8 cellular contexts compared by ENCODE assay signal in genomic region chr4:146945556-146946374, GRCh38. TPM values are rescaled to one million over a fixed set of nuclear protein-coding genes. Genes with fewer than 3 reads are reported as not detected.
DNase-seq lines count a peak whose midpoint lies in the region; ATAC-seq and TF ChIP-seq lines count a peak whose summit lies in the region.

TTC29 (minus strand) TSS chr4:146945864; CDS start chr4:146939895, 5,969 bp downstream.

- WGBS in hepatocyte (ENCODE audit: low lambda C conversion rate, missing lambda C conversion rate), result 2% methylated on average over 39 of the region's 39 CpGs

- H3K9me3 ChIP-seq in hepatocyte (ENCODE audit: low read depth) (no peaks in the 10 kb centered on the region), vagina (no peaks in the 10 kb centered on the region)

- TF ChIP-seq POLR2A in vagina (IDR thresholded peaks at IDR 0.05), result no peak

- H4K20me1 ChIP-seq in hepatocyte (ENCODE audit: insufficient read depth, poor library complexity, severe bottlenecking), result no peaks in the 10 kb centered on the region

- no peak within 1 kb of the TSS for H3K9ac ChIP-seq in rectal smooth muscle tissue (ENCODE audit: low read length)

- DNase-seq in NCI-H1417 (lab: John Stamatoyannopoulos, UW) (peak; percentile 90 to 98 (median 94)), T-helper 22 cell (ENCODE audit: low read depth) (peak; percentile 66), astrocyte of the hippocampus (ENCODE audit: low read depth, low spot score) (peak; percentile 94), hepatocyte (ENCODE audit: low spot score) (peak; percentile 96), vagina (ENCODE audit: extremely low spot score in 2 of 2) (peak in 1 of 2 donors; percentile 87)

- H3K27me3 ChIP-seq in hepatocyte, result peaks cover 21% of the 10 kb centered on the region
- H3K27me3 ChIP-seq in rectal smooth muscle tissue (ENCODE audit: control insufficient read depth, insufficient read depth, low read length), result no peaks in the 10 kb centered on the region
- no peaks in the 10 kb centered on the region for H3K27me3 ChIP-seq in vagina

- intact Hi-C loops in vagina (cut with DNase I), result no loop called here

- peak; percentile 100 for ATAC-seq in HG02759 (IDR thresholded peaks at IDR 0.05; ENCODE audit: unreplicated experiment)

- peak within 1 kb of the TSS; percentile 54 for H2AFZ ChIP-seq in hepatocyte

- H3K27ac ChIP-seq in hepatocyte, result no peak within 1 kb of the TSS
- H3K27ac ChIP-seq in rectal smooth muscle tissue (ENCODE audit: low read depth, low read length), result no peak within 1 kb of the TSS
- no peak within 1 kb of the TSS for H3K27ac ChIP-seq in vagina

- H3K36me3 ChIP-seq in hepatocyte (replicated peaks; ENCODE audit: insufficient read depth, low read depth) (no peaks in the 10 kb centered on the region), rectal smooth muscle tissue (ENCODE audit: control insufficient read depth, insufficient read depth, low read length) (no peaks in the 10 kb centered on the region), vagina (no peaks in the 10 kb centered on the region)

- TF ChIP-seq CTCF in GM12875 (IDR thresholded peaks at IDR 0.05; ENCODE audit: borderline replicate concordance, insufficient read depth, low read depth, low read length), result no peak
- TF ChIP-seq CTCF in hepatocyte (IDR thresholded peaks at IDR 0.05; ENCODE audit: poor library complexity), result no peak
- no peak for TF ChIP-seq CTCF in vagina (IDR thresholded peaks at IDR 0.05)

- H3K9me2 ChIP-seq in hepatocyte (replicated peaks; ENCODE audit: insufficient read depth), result no peaks in the 10 kb centered on the region

- H3K4me3 ChIP-seq in GM12875 (ENCODE audit: low read depth, low read length) (peak within 1 kb of the TSS; percentile 21), hepatocyte (peak within 1 kb of the TSS; percentile 31), rectal smooth muscle tissue (ENCODE audit: low read length) (peak within 1 kb of the TSS; percentile 69), vagina (peak within 1 kb of the TSS; percentile 41 to 43)

- H3K79me2 ChIP-seq in hepatocyte, result no peaks in the 10 kb centered on the region

- peak within 1 kb of the TSS; percentile 72 for H3K4me2 ChIP-seq in hepatocyte

- H3K4me1 ChIP-seq in hepatocyte (ENCODE audit: insufficient read depth), result no peaks in the 10 kb centered on the region
- peaks cover 5% of the 10 kb centered on the region for H3K4me1 ChIP-seq in rectal smooth muscle tissue (ENCODE audit: control insufficient read depth, insufficient read depth, low read length)
- H3K4me1 ChIP-seq in vagina, result peaks cover 14% of the 10 kb centered on the region

RNA-seq across cellular contexts. Expression of gene TTC29, which starts in this region (rescaled TPM):
- total RNA-seq in hepatocyte, result 0.12 and 0.13 TPM in 2 replicates
- 0.66 TPM in 1 of 2 replicates, not detected in the other for polyA plus RNA-seq in hepatocyte
- total RNA-seq in vagina, result not detected

Comparison
In these comparisons a context has a peak if more than half of its experiments do, and no peak if none do; other contexts are left out.
1. Peak in DNase-seq, H3K4me3 ChIP-seq and H3K4me2 ChIP-seq in hepatocyte; RNA of the gene not detected or under 1 TPM.